ENCODE assay signal across 1 cellular context in genomic region chr3:37899101-37899707, GRCh38.
TF ChIP-seq lines count a peak whose summit lies in the region.

No MANE protein-coding gene starts in this region.

TF ChIP-seq in GM23338, 12 proteins besides CTCF, POLR2A, EP300 and RAD21 (continued from another document):
- TF ChIP-seq ZNF462 (CRISPR knock-in tag; IDR thresholded peaks at IDR 0.05) (no peak), EZH2phosphoT487 (IDR thresholded peaks at IDR 0.05; ENCODE audit: unreplicated experiment) (no peak), JUNB (IDR thresholded peaks at IDR 0.05; ENCODE audit: unreplicated experiment) (no peak), STAT1 (IDR thresholded peaks at IDR 0.05; ENCODE audit: unreplicated experiment) (no peak), CREB1 (CRISPR knock-in tag; IDR thresholded peaks at IDR 0.05; ENCODE audit: low read depth) (no peak), ZNF114 (CRISPR knock-in tag; IDR thresholded peaks at IDR 0.05) (no peak), REST (IDR thresholded peaks at IDR 0.05; ENCODE audit: unreplicated experiment) (no peak), NANOG (IDR thresholded peaks at IDR 0.05; ENCODE audit: borderline replicate concordance) (no peak), POLR2AphosphoS5 (IDR thresholded peaks at IDR 0.05; ENCODE audit: low read depth) (no peak)
